Comparison of ENCODE assay signal across 1 cellular context in the genomic region with DNA sequence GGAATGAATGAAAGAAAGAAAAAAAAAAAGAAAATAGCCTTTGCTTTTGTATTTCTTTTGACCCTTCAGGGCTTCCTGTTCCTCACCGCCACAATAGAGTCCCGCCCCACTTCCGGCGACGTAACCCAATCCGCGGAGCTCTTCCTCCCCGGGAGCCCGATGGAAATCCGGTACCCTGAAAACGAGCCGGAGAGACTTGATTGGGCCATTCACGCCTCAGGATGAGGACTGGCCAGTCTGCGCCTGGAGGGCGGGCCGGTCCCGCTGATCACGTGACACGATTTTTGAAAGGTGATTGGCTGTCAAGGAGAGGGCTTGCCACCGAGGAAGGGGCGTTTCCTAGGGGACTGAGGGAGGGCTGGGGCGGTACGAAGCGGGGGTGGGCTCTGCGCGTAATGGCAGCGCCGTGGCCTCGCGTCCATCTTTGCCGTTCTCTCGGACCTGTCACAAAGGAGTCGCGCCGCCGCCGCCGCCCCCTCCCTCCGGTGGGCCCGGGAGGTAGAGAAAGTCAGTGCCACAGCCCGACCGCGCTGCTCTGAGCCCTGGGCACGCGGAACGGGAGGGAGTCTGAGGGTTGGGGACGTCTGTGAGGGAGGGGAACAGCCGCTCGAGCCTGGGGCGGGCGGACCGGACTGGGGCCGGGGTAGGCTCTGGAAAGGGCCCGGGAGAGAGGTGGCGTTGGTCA.
TF ChIP-seq lines count a peak whose summit lies in the region.

A gene with protein sequence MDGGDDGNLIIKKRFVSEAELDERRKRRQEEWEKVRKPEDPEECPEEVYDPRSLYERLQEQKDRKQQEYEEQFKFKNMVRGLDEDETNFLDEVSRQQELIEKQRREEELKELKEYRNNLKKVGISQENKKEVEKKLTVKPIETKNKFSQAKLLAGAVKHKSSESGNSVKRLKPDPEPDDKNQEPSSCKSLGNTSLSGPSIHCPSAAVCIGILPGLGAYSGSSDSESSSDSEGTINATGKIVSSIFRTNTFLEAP (minus strand): TSS at position 95 of the 685 bp plus-strand sequence. CDS start 12,185 bp downstream, outside the sequence.
Gene RSPRY1 (plus strand): TSS at position 385 of the 685 bp plus-strand sequence. CDS start 18,330 bp downstream, outside the sequence.

TF ChIP-seq in K562, 482 proteins besides CTCF, POLR2A, EP300 and RAD21 (continued from another document and continues in another):
- no peak for TF ChIP-seq ARID3A (IDR thresholded peaks at IDR 0.05; ENCODE audit: borderline replicate concordance, low read depth, low read length)
- TF ChIP-seq ZNF445 (CRISPR knock-in tag; IDR thresholded peaks at IDR 0.05; ENCODE audit: low read depth), result no peak
- TF ChIP-seq NFIX (CRISPR knock-in tag; IDR thresholded peaks at IDR 0.05; ENCODE audit: low read depth), result no peak
- TF ChIP-seq L3MBTL2 (IDR thresholded peaks at IDR 0.05), result no peak; the same call in 1 of the 2 replicates
- no peak; the same call in 1 of the 2 replicates for TF ChIP-seq HDAC2 (IDR thresholded peaks at IDR 0.05)
- TF ChIP-seq, protein P1, sequence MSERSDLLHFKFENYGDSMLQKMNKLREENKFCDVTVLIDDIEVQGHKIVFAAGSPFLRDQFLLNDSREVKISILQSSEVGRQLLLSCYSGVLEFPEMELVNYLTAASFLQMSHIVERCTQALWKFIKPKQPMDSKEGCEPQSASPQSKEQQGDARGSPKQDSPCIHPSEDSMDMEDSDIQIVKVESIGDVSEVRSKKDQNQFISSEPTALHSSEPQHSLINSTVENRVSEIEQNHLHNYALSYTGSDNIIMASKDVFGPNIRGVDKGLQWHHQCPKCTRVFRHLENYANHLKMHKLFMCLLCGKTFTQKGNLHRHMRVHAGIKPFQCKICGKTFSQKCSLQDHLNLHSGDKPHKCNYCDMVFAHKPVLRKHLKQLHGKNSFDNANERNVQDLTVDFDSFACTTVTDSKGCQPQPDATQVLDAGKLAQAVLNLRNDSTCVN (CRISPR knock-in tag; IDR thresholded peaks at IDR 0.05), result no peak
- TF ChIP-seq ZNF699 (CRISPR knock-in tag; IDR thresholded peaks at IDR 0.05; ENCODE audit: insufficient replicate concordance), result no peak
- TF ChIP-seq PTBP1 (IDR thresholded peaks at IDR 0.05; ENCODE audit: low read depth, low read length), result no peak
- no peak for TF ChIP-seq ARID3B (CRISPR knock-in tag; IDR thresholded peaks at IDR 0.05; ENCODE audit: borderline replicate concordance)
- no peak for TF ChIP-seq SAFB (IDR thresholded peaks at IDR 0.05; ENCODE audit: borderline replicate concordance, low read depth, low read length)
- TF ChIP-seq TSHZ1 (CRISPR knock-in tag; IDR thresholded peaks at IDR 0.05), result no peak
- TF ChIP-seq, protein P2, sequence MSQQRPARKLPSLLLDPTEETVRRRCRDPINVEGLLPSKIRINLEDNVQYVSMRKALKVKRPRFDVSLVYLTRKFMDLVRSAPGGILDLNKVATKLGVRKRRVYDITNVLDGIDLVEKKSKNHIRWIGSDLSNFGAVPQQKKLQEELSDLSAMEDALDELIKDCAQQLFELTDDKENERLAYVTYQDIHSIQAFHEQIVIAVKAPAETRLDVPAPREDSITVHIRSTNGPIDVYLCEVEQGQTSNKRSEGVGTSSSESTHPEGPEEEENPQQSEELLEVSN (IDR thresholded peaks at IDR 0.05; ENCODE audit: borderline replicate concordance in 1 of 2, extremely low read depth in 1 of 2, insufficient read depth in 1 of 2, insufficient read length in 1 of 2, low read depth in 1 of 2, low read length in 1 of 2, poor library complexity in 1 of 2, severe bottlenecking in 1 of 2), result peak in 1 of 2 experiments; percentile 20
- TF ChIP-seq TRIM24 (IDR thresholded peaks at IDR 0.05), result 0 out of 4 replicates have a peak, but pooled peaks of 1 of the 2 experiments have one; percentile 8
- TF ChIP-seq ZBED1 (IDR thresholded peaks at IDR 0.05), result no peak
- peak; percentile 16; the same call in 1 of the 2 replicates for TF ChIP-seq TGIF2 (CRISPR knock-in tag; IDR thresholded peaks at IDR 0.05)
- TF ChIP-seq ZNF408 (CRISPR knock-in tag; IDR thresholded peaks at IDR 0.05; ENCODE audit: low read depth), result no peak
- no peak for TF ChIP-seq NR3C1 (CRISPR knock-in tag; IDR thresholded peaks at IDR 0.05)
- TF ChIP-seq, protein P3, sequence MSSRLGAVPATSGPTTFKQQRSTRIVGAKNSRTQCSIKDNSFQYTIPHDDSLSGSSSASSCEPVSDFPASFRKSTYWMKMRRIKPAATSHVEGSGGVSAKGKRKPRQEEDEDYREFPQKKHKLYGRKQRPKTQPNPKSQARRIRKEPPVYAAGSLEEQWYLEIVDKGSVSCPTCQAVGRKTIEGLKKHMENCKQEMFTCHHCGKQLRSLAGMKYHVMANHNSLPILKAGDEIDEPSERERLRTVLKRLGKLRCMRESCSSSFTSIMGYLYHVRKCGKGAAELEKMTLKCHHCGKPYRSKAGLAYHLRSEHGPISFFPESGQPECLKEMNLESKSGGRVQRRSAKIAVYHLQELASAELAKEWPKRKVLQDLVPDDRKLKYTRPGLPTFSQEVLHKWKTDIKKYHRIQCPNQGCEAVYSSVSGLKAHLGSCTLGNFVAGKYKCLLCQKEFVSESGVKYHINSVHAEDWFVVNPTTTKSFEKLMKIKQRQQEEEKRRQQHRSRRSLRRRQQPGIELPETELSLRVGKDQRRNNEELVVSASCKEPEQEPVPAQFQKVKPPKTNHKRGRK (tag; IDR thresholded peaks at IDR 0.05), result no peak
- no peak for TF ChIP-seq RBM39 (optimal IDR thresholded peaks at IDR 0.05; ENCODE audit: low read depth, low read length)
- no peak for TF ChIP-seq FOXJ3 (CRISPR knock-in tag; IDR thresholded peaks at IDR 0.05)
- no peak for TF ChIP-seq ZNF121 (CRISPR knock-in tag; conservative IDR thresholded peaks at IDR 0.05)
- TF ChIP-seq XRCC4 (IDR thresholded peaks at IDR 0.05; ENCODE audit: extremely low read depth, insufficient read depth, insufficient read length), result no peak
- TF ChIP-seq, protein P4, sequence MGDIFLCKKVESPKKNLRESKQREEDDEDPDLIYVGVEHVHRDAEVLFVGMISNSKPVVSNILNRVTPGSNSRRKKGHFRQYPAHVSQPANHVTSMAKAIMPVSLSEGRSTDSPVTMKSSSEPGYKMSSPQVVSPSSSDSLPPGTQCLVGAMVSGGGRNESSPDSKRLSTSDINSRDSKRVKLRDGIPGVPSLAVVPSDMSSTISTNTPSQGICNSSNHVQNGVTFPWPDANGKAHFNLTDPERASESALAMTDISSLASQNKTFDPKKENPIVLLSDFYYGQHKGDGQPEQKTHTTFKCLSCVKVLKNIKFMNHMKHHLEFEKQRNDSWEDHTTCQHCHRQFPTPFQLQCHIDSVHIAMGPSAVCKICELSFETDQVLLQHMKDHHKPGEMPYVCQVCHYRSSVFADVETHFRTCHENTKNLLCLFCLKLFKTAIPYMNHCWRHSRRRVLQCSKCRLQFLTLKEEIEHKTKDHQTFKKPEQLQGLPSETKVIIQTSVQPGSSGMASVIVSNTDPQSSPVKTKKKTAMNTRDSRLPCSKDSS (IDR thresholded peaks at IDR 0.05; ENCODE audit: low read depth, partially characterized antibody), result no peak
- TF ChIP-seq MCM2 (IDR thresholded peaks at IDR 0.05; ENCODE audit: low read depth), result no peak
- no peak for TF ChIP-seq ZNF41 (CRISPR knock-in tag; conservative IDR thresholded peaks at IDR 0.05)
- no peak for TF ChIP-seq HIVEP1 (CRISPR knock-in tag; IDR thresholded peaks at IDR 0.05)
- no peak for TF ChIP-seq ELK1 (CRISPR knock-in tag; IDR thresholded peaks at IDR 0.05)
- TF ChIP-seq KHSRP (IDR thresholded peaks at IDR 0.05), result 0 out of 2 replicates have a peak, but pooled peaks have one; percentile 11
- TF ChIP-seq ZNF174 (CRISPR knock-in tag; IDR thresholded peaks at IDR 0.05), result no peak
- TF ChIP-seq E2F3 (CRISPR knock-in tag; IDR thresholded peaks at IDR 0.05), result no peak
- no peak for TF ChIP-seq ZNF3 (CRISPR knock-in tag; IDR thresholded peaks at IDR 0.05)
- TF ChIP-seq PHF20 (IDR thresholded peaks at IDR 0.05; ENCODE audit: partially characterized antibody), result peak; percentile 54
- TF ChIP-seq ZNF24 (IDR thresholded peaks at IDR 0.05), result no peak
- no peak for TF ChIP-seq ETV6 (IDR thresholded peaks at IDR 0.05; ENCODE audit: borderline replicate concordance in 1 of 2, low read depth in 2 of 2, low read length in 1 of 2)
- no peak for TF ChIP-seq ETV6 (CRISPR knock-in tag; IDR thresholded peaks at IDR 0.05; ENCODE audit: borderline replicate concordance)
- TF ChIP-seq, protein P5, sequence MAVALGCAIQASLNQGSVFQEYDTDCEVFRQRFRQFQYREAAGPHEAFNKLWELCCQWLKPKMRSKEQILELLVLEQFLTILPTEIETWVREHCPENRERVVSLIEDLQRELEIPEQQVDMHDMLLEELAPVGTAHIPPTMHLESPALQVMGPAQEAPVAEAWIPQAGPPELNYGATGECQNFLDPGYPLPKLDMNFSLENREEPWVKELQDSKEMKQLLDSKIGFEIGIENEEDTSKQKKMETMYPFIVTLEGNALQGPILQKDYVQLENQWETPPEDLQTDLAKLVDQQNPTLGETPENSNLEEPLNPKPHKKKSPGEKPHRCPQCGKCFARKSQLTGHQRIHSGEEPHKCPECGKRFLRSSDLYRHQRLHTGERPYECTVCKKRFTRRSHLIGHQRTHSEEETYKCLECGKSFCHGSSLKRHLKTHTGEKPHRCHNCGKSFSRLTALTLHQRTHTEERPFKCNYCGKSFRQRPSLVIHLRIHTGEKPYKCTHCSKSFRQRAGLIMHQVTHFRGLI (CRISPR knock-in tag; IDR thresholded peaks at IDR 0.05), result no peak
- no peak for TF ChIP-seq FOSL1 (tag; conservative IDR thresholded peaks at IDR 0.05)
- TF ChIP-seq TSC22D4 (tag; IDR thresholded peaks at IDR 0.05), result no peak
- no peak for TF ChIP-seq SETDB1 (IDR thresholded peaks at IDR 0.05; ENCODE audit: low read length)
- TF ChIP-seq ZNF165 (CRISPR knock-in tag; IDR thresholded peaks at IDR 0.05; ENCODE audit: borderline replicate concordance), result no peak
- no peak for TF ChIP-seq SRSF1 (IDR thresholded peaks at IDR 0.05; ENCODE audit: low read depth, low read length)
- no peak for TF ChIP-seq PATZ1 (CRISPR knock-in tag; IDR thresholded peaks at IDR 0.05; ENCODE audit: borderline replicate concordance)
- TF ChIP-seq RFX1 (IDR thresholded peaks at IDR 0.05), result peak; percentile 88
